ENCODE assay signal across 9 cellular contexts in the genomic region with DNA sequence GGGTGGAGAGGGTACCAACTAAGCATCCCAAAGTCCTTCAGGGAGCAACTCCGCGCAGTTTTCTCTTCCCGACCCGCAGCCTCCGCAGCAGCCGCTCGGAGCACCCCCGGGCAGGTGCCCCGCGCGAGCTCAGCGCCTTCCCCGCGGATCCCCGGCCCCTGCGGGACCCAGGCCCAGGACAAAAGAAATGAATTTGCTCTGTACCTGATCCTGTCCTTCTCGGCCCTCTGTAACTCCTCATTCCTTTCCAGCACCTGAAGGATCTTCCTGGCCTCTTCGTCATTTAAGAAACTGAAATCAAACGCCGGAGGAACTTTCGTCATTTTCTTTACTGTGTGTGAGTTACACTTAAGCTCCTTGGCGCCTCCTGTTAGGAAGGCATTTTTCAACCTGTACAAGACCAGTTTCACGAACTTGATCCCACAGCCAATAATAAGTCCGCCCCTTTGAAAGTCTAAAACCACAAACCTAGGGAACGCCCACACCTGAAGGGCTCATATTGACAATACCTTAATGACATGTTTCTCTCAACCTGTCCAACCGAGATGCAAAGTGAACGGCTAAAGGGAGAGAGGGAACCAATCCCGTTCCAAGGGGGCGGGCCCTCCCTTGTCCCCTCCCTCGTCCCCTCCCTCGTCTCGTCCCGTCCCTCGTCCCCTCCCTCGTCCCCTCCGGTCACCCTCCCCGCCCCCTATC. TPM values are rescaled to one million over a fixed set of nuclear protein-coding genes. Genes with fewer than 3 reads are reported as not detected.
DNase-seq lines count a peak whose midpoint lies in the region; ATAC-seq, FAIRE-seq and TF ChIP-seq lines count a peak whose summit lies in the region.
"Had no signal": no experiment of that assay in that cellular context is flagged by ENCODE, and none has a peak within 500 bp of the region (broad histone marks: within the 10 kb centered on the region; RNA-seq: fewer than 3 reads in every experiment).

A gene with protein sequence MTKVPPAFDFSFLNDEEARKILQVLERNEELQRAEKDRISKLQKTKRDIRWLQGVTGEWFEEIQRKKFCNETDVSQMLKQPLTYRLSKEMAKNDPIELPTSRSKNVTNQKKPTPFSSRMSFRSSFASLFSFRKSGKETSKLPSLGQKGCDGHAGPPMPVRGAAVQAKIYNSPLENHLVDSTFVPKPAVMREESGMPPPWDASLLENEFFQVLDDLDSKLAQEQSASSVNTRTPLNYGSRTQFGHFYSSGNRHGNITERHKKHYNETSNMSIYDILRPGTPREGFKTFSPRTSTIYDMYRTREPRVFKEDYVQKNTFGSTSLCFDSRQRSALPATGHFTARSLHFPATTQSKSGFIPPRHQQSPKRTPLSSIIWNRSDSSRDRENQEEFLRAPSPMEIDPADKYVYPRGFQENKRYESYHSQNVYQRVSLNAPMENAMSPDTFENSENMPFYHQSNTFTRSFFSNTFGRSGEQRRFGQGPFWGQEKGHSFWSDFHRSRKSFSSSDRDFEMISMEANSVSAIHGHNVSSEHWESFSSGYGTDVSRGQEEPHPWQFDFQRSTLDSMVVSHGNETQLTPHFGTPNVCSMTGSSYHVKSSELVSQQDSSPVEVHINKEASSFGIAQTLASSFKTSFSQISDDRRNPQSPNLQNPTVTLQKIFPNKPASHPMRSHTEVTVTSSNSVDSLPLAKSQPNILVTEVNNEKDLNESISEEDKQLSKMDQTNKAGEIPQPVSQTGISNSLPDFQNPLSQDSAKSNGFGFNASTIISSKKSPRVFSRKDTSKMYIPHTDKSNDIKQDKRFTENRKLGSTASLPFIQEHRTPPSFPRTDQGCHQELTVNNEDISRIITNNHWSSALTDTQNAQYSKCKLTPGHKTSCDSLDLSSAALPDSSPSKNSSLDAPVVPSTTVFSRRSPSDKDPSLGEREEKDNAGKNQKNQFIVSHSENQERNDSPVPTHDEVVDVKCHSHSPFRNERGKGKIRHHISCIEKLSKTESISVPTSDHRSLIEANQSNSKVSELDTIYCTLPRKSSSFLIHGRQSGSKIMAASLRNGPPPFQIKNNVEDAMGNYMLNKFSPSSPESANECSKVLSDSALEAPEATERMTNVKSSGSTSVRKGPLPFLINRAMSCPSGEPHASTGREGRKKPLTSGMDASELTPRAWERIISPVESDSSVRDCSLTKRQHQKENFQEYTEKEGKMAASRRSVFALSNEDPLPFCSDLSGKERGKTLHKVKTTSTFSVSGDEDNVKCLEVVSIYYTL (N-terminal part only) (minus strand): TSS at position 555 of the 696 bp plus-strand sequence. CDS start 232 bp downstream, at position 323.

- peak within 1 kb of the TSS in 10 of 11 experiments; percentile 2 to 60 (median 52); a peak in 20 of 22 replicates for H3K9ac ChIP-seq in BLaER1 treated with 17β-estradiol and CSF1 and Interleukin-3, amounts not matched to agents 10 nM and 100 nM
- peak within 1 kb of the TSS; percentile 76 to 80 for H3K9ac ChIP-seq in duodenal mucosa (ENCODE audit: low read depth in 1 of 2, low read length in 2 of 2)
- peak within 1 kb of the TSS; percentile 9; the same call in 1 of the 2 replicates for H3K9ac ChIP-seq in HepG2 (ENCODE audit: insufficient read depth, low read depth, low read length)

- H3K4me1 ChIP-seq in BLaER1 treated with 17β-estradiol and CSF1 and Interleukin-3, amounts not matched to agents 10 nM and 100 nM: peaks cover 0 to 8% (median 0%) of the 10 kb centered on the region in 10 experiments; a peak in 5 of 20 replicates
- peaks cover 11 to 12% of the 10 kb centered on the region in 2 donors for H3K4me1 ChIP-seq in duodenal mucosa (ENCODE audit: control insufficient read depth in 1 of 2, insufficient read depth in 2 of 2, low read length in 2 of 2)
- H3K4me1 ChIP-seq in HepG2 (ENCODE audit: insufficient read depth, low read length): peaks cover 10% of the 10 kb centered on the region

- TF ChIP-seq CTCF in HepG2 (CRISPR knock-in tag; IDR thresholded peaks at IDR 0.05): no peak

- H3K9me3 ChIP-seq in BLaER1 treated with 17β-estradiol and CSF1 and Interleukin-3, amounts not matched to agents 10 nM and 100 nM (replicated peaks in 1 of 11): peaks cover 0 to 11% (median 0%) of the 10 kb centered on the region in 11 experiments; a peak in 9 of 22 replicates
- H3K9me3 ChIP-seq in duodenal mucosa (ENCODE audit: control insufficient read depth in 1 of 2, low read length in 2 of 2) (no peaks in the 10 kb centered on the region), HepG2 (ENCODE audit: low read length) (no peaks in the 10 kb centered on the region)

- peak; percentile 74 for FAIRE-seq in HepG2 (lab: Jason Lieb, UNC)
- FAIRE-seq: TTC549 had no signal

- intact Hi-C loops in HepG2 (cut with micrococcal nuclease; ENCODE audit: unreplicated experiment): loop anchor here (10.0 kb wide), 1 partner anchor 99 kb away; the partner anchor contains the start of gene POGLUT3

- peak within 1 kb of the TSS; percentile 54 to 72 (median 66) for H3K4me3 ChIP-seq in BLaER1 treated with 17β-estradiol and CSF1 and Interleukin-3, amounts not matched to agents 10 nM and 100 nM
- H3K4me3 ChIP-seq in duodenal mucosa (ENCODE audit: low read depth in 1 of 2, low read length in 2 of 2): peak within 1 kb of the TSS; percentile 86 to 95
- peak within 1 kb of the TSS; percentile 56 to 69 (median 57) for H3K4me3 ChIP-seq in HepG2 (replicated peaks in 1 of 3; ENCODE audit: insufficient read depth in 1 of 3, low read depth in 2 of 3, low read length in 3 of 3)

- H4K20me1 ChIP-seq in BLaER1 treated with 17β-estradiol and CSF1 and Interleukin-3, amounts not matched to agents 10 nM and 100 nM: no peaks in the 10 kb centered on the region
- H4K20me1 ChIP-seq in HepG2 (ENCODE audit: insufficient read depth, low read length): no peaks in the 10 kb centered on the region

- peaks cover 32 to 50% (median 43%) of the 10 kb centered on the region in 11 experiments for H3K27me3 ChIP-seq in BLaER1 treated with 17β-estradiol and CSF1 and Interleukin-3, amounts not matched to agents 10 nM and 100 nM
- H3K27me3 ChIP-seq in duodenal mucosa (ENCODE audit: control insufficient read depth in 1 of 2, insufficient read depth in 2 of 2, low read length in 2 of 2) (no peaks in the 10 kb centered on the region), HepG2 (ENCODE audit: control insufficient read depth in 1 of 2, insufficient read depth in 2 of 2, low read length in 2 of 2) (peaks cover 2 to 18% of the 10 kb centered on the region in 2 experiments; a peak in 4 of 5 replicates)

- 2% methylated on average over 28 of the region's 37 CpGs for WGBS in HepG2 (ENCODE audit: low lambda C conversion rate)

- no peak for TF ChIP-seq RAD21 in HepG2 (CRISPR knock-in tag; IDR thresholded peaks at IDR 0.05)

- ATAC-seq in GM19395 (IDR thresholded peaks at IDR 0.05; ENCODE audit: unreplicated experiment): peak; percentile 97
- ATAC-seq in HG03521 (IDR thresholded peaks at IDR 0.05; ENCODE audit: unreplicated experiment): peak; percentile 90
- peak; percentile 95 for ATAC-seq in HepG2

- in situ Hi-C loops in HepG2 (cut with HindIII; ENCODE audit: extremely low pct_ligation_motif_present, low pct_unique_long_range_greater_than_20kb): no loop called here

- H3K79me2 ChIP-seq in HepG2 (ENCODE audit: insufficient read depth, low read length): no peaks in the 10 kb centered on the region

- TF ChIP-seq POLR2A in HepG2 (IDR thresholded peaks at IDR 0.05; ENCODE audit: insufficient read depth in 1 of 2, low read depth in 2 of 2, low read length in 2 of 2): no peak

- CTCF ChIA-PET in HepG2 (lab: Yijun Ruan, JAX; ENCODE audit: low intra/inter-chr PET ratio, low total read pairs): no interaction called here

- H3K27ac ChIP-seq in BLaER1 treated with 17β-estradiol and CSF1 and Interleukin-3, amounts not matched to agents 10 nM and 100 nM: no peak within 1 kb of the TSS
- H3K27ac ChIP-seq in duodenal mucosa (ENCODE audit: low read depth, low read length) (peak within 1 kb of the TSS; percentile 53), HepG2 (ENCODE audit: extremely low read length, insufficient read depth, low read length) (no peak within 1 kb of the TSS)

- H3K36me3 ChIP-seq in BLaER1 treated with 17β-estradiol and CSF1 and Interleukin-3, amounts not matched to agents 10 nM and 100 nM: no peaks in the 10 kb centered on the region
- H3K36me3 ChIP-seq in duodenal mucosa (ENCODE audit: control insufficient read depth in 1 of 2, insufficient read depth in 2 of 2, low read length in 2 of 2) (no peaks in the 10 kb centered on the region), HepG2 (replicated peaks in 1 of 2; ENCODE audit: control insufficient read depth in 1 of 2, insufficient read depth in 2 of 2, low read length in 2 of 2) (no peaks in the 10 kb centered on the region)

- POLR2A ChIA-PET in HepG2 (lab: Yijun Ruan, JAX): no interaction called here

- TF ChIP-seq EP300 in HepG2 (IDR thresholded peaks at IDR 0.05; ENCODE audit: low read depth in 2 of 2, low read length in 2 of 2): no peak
- TF ChIP-seq EP300 in HepG2 (CRISPR knock-in tag; IDR thresholded peaks at IDR 0.05; ENCODE audit: borderline replicate concordance): no peak

- H3K4me2 ChIP-seq in BLaER1 treated with 17β-estradiol and CSF1 and Interleukin-3, amounts not matched to agents 10 nM and 100 nM: peak within 1 kb of the TSS; percentile 71 to 95 (median 88)
- H3K4me2 ChIP-seq in HepG2 (ENCODE audit: low read depth, low read length): peak within 1 kb of the TSS; percentile 96

- H2AFZ ChIP-seq in HepG2 (ENCODE audit: low read length): no peak within 1 kb of the TSS

- no TSS peak for BruUV-seq in HepG2 (replicated peaks; lab: Mats Ljungman, UMichigan)

- peak; percentile 100 for DNase-seq in NCI-H526 (lab: John Stamatoyannopoulos, UW)
- DNase-seq in activated CD4-positive, alpha-beta T cell treated with anti-CD3 and anti-CD28 coated beads, Interleukin-2, amount 50 U/mL, for 48 hours: peak; percentile 93 to 95
- DNase-seq in HepG2 (ENCODE audit: low spot score): peak; percentile 83
- peak; percentile 73 to 82 for DNase-seq in stimulated activated CD4-positive, alpha-beta T cell treated with anti-CD3 and anti-CD28 coated beads, Interleukin-2, amount 100 ng/mL, for 48 hours

RNA-seq across cellular contexts. Expression of the gene that starts here (rescaled TPM):
- total RNA-seq in HepG2 (2016; rRNA removed; fragmentation: Illumina TruSeq; extraction: Trizol): 0.02 and 0.15 TPM in 2 replicates
- total RNA-seq in HepG2 (2016; cell fraction: cytosol; rRNA removed; fragmentation: Illumina TruSeq; extraction: Trizol; ENCODE audit: low read depth): not detected in 2 replicates
- 0.04 TPM in 1 of 2 replicates, not detected in the other for total RNA-seq in HepG2 (2016; cell fraction: insoluble cytoplasmic fraction; rRNA removed; fragmentation: Illumina TruSeq; extraction: Trizol)
- total RNA-seq in HepG2 (2016; cell fraction: membrane; rRNA removed; fragmentation: Illumina TruSeq; extraction: Trizol): not detected in 2 replicates
- total RNA-seq in HepG2 (2016; cell fraction: nucleus; rRNA removed; fragmentation: Illumina TruSeq; extraction: Trizol): not detected in 2 replicates
- under 0.01 TPM in 1 of 2 replicates, not detected in the other for polyA plus RNA-seq in HepG2 (2011; rRNA removed)
- polyA plus RNA-seq in HepG2 (2011; cell fraction: cytosol; rRNA removed): 0.01 TPM in 2 replicates
- polyA plus RNA-seq in HepG2 (2011; cell fraction: nucleus; rRNA removed): 0.02 and 0.05 TPM in 2 replicates
- polyA plus RNA-seq in HepG2 (2012): 0.01 TPM in 1 of 2 replicates, not detected in the other
- polyA plus RNA-seq in HepG2 (2016; cell fraction: cytosol; fragmentation: Illumina TruSeq; extraction: Trizol; ENCODE audit: low read depth): not detected in 2 replicates
- not detected in 2 replicates for polyA plus RNA-seq in HepG2 (2016; cell fraction: insoluble cytoplasmic fraction; fragmentation: Illumina TruSeq; extraction: Trizol; ENCODE audit: low read depth)
- polyA plus RNA-seq in HepG2 (2016; cell fraction: membrane; fragmentation: Illumina TruSeq; extraction: Trizol; ENCODE audit: low read depth): not detected in 2 replicates
- polyA plus RNA-seq in HepG2 (2016; cell fraction: nucleus; fragmentation: Illumina TruSeq; extraction: Trizol; ENCODE audit: insufficient read depth, low read depth): not detected in 2 replicates
- 4.4 TPM in 1 of 2 replicates, not detected in the other for polyA minus RNA-seq in HepG2 (2011; rRNA and poly(A)+ RNA removed; ENCODE audit: low replicate concordance)
- not detected in 2 replicates for polyA minus RNA-seq in HepG2 (2011; cell fraction: cytosol; rRNA and poly(A)+ RNA removed)
- 0.12 TPM in 1 of 2 replicates, not detected in the other for polyA minus RNA-seq in HepG2 (2011; cell fraction: nucleus; rRNA and poly(A)+ RNA removed)

Comparison
In these comparisons a context has a peak if more than half of its experiments do, and no peak if none do; other contexts are left out.
1. H3K9ac ChIP-seq: peak in every context shown above with its lines; median percentile 78 in duodenal mucosa; 52 in BLaER1 treated with 17β-estradiol and CSF1 and Interleukin-3, amounts not matched to agents 10 nM and 100 nM; 9 in HepG2.